In genomic region chr3:128486692-128487537, GRCh38 we compare ENCODE assay signal across 8 cellular contexts. TPM values are rescaled to one million over a fixed set of nuclear protein-coding genes. Genes with fewer than 3 reads are reported as not detected.
DNase-seq lines count a peak whose midpoint lies in the region; ATAC-seq and TF ChIP-seq lines count a peak whose summit lies in the region.

No MANE protein-coding gene starts in this region.

- H3K36me3 ChIP-seq in body of pancreas (replicated peaks in 1 of 2; ENCODE audit: insufficient read depth in 1 of 2, low read depth in 2 of 2) = no peaks in the 10 kb centered on the region
- H3K36me3 ChIP-seq in testis (ENCODE audit: low read depth, missing control alignments) = no peaks in the 10 kb centered on the region

- peak overlapping the region; percentile 70 to 97 (median 95) for H3K27ac ChIP-seq in body of pancreas
- no peak overlapping the region for H3K27ac ChIP-seq in testis

- peak overlapping the region; percentile 44 to 57 for H3K4me3 ChIP-seq in body of pancreas
- H3K4me3 ChIP-seq in testis = peak overlapping the region; percentile 38 to 60

- DNase-seq in COR-L47 (lab: John Stamatoyannopoulos, UW) = peak; percentile 67
- DNase-seq in KG1 (lab: John Stamatoyannopoulos, UW) = peak; percentile 40
- DNase-seq in body of pancreas = peak in 3 of 4 donors; percentile 26 to 50 (median 34)
- peak; percentile 63 for DNase-seq in left kidney (ENCODE audit: low read depth, low spot score)
- DNase-seq in testis = no peak

- intact Hi-C loops in body of pancreas (cut with DNase I) = no loop called here
- intact Hi-C loops in testis (cut with DNase I; ENCODE audit: low total_unique reads) = no loop called here

- TF ChIP-seq CTCF in body of pancreas (IDR thresholded peaks at IDR 0.05) = no peak
- TF ChIP-seq CTCF in testis (IDR thresholded peaks at IDR 0.05) = no peak

- ATAC-seq in body of pancreas (no peak), HG02642 (IDR thresholded peaks at IDR 0.05; ENCODE audit: poor library complexity, unreplicated experiment) (no peak), GM18868 (IDR thresholded peaks at IDR 0.05; ENCODE audit: unreplicated experiment) (no peak), HG03280 (IDR thresholded peaks at IDR 0.05; ENCODE audit: unreplicated experiment) (no peak)

- H3K4me1 ChIP-seq in body of pancreas (peaks cover 61% of the 10 kb centered on the region), testis (peaks cover 30% of the 10 kb centered on the region)

- peaks cover 0 to 15% of the 10 kb centered on the region in 2 donors for H3K27me3 ChIP-seq in body of pancreas
- no peaks in the 10 kb centered on the region for H3K27me3 ChIP-seq in testis

- H3K9me3 ChIP-seq in body of pancreas (no peaks in the 10 kb centered on the region), testis (no peaks in the 10 kb centered on the region)

- no peak for TF ChIP-seq POLR2A in body of pancreas (IDR thresholded peaks at IDR 0.05)
- TF ChIP-seq POLR2A in testis (IDR thresholded peaks at IDR 0.05) = no peak

- 1 to 2% methylated on average over 35 to 75 of the region's 75 CpGs for WGBS in body of pancreas, 2 donors
- 2% methylated on average over 13 to 74 of the region's 75 CpGs for WGBS in testis, 2 donors

RNA-seq across cellular contexts. Expression of gene GATA2, which starts 6.1 kb away (rescaled TPM):
- total RNA-seq in body of pancreas = 10 to 100 TPM; 11.7 to 12.9 TPM
- 10 to 100 TPM; 11.9 to 13.5 TPM for total RNA-seq in testis
- 6.6 TPM for polyA plus RNA-seq in testis (ENCODE audit: insufficient read depth, low read depth, low replicate concordance)

RNA-seq across cellular contexts. Expression of gene DNAJB8, which starts 20.2 kb away (rescaled TPM):
- total RNA-seq in body of pancreas (not detected), testis (10 to 100 TPM; 18.3 to 46.0 TPM)
- polyA plus RNA-seq in testis (ENCODE audit: insufficient read depth, low read depth, low replicate concordance) = 75.0 TPM

Comparison
In these comparisons a context has a peak if more than half of its experiments do, and no peak if none do; other contexts are left out.
1. H3K27ac ChIP-seq: peak in body of pancreas (4 of 4); none in testis (0 of 2).
2. RNA of gene DNAJB8, which starts 20.2 kb away (total RNA-seq): 18.3 to 46.0 TPM in testis; not detected in body of pancreas; every median in the first group is over 10 times any median in the second.